19 cellular contexts compared by ENCODE assay signal in the genomic region with DNA sequence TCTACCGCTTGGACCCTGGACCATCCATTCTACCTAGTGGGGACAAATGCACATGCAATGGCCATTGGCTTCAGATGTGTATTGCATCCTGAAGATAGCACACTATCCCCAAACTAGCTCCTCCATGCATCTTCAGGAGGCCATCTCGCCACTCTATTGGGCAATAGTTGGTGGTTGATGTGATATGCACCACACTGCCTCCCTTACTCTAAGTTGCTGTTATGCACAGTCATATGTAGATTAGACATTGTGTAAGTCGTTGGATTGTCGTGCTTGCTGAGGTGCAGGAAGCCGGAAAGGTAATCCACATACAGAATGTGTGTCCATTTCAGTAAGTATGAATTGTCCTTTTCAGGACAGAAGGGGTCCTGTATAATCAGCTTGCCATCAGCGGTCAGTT. TPM values are rescaled to one million over a fixed set of nuclear protein-coding genes. Genes with fewer than 3 reads are reported as not detected.
"Had no signal": no experiment of that assay in that cellular context is flagged by ENCODE, and none has a peak within 500 bp of the region (broad histone marks: within the 10 kb centered on the region; RNA-seq: fewer than 3 reads in every experiment).

No MANE protein-coding gene starts in this region.

- H3K9me3 Mint-ChIP-seq: activated T-cell treated with anti-CD3 and anti-CD28 coated beads, Interleukin-2, amount 50 U/mL, for 4 hours; T-helper 2 cell treated with Interferon-gamma antibody and Interleukin-4, amounts not matched to agents 5 μg/mL and 100 μg/mL, for 36 hours had no signal

- H3K36me3 ChIP-seq: brain microvascular endothelial cell, left lung had no signal

- H3K27ac Mint-ChIP-seq: activated naive CD8-positive, alpha-beta T cell; memory B cell; nephron progenitor cell; T-helper 2 cell treated with Interferon-gamma antibody and Interleukin-4, amounts not matched to agents 5 μg/mL and 100 μg/mL, for 36 hours had no signal

- H3K27me3 Mint-ChIP-seq: activated naive CD8-positive, alpha-beta T cell had no signal

- H3K9me3 ChIP-seq: left lung had no signal

- H3K27ac ChIP-seq: brain microvascular endothelial cell, left lung had no signal

- H3K27me3 ChIP-seq: left lung had no signal

- H3K36me3 Mint-ChIP-seq: activated naive CD8-positive, alpha-beta T cell had no signal

- DNase-seq: activated CD4-positive, alpha-beta T cell treated with anti-CD3 and anti-CD28 coated beads, Interleukin-2, amount 50 U/mL, for 4 hours; activated CD4-positive, CD25-positive, alpha-beta regulatory T cell treated with anti-CD3 and anti-CD28 coated beads, Interleukin-2, amount 50 U/mL, for 72 hours; activated gamma-delta T cell; activated T-cell treated with anti-CD3 and anti-CD28 coated beads, Interleukin-2, amount 50 U/mL, for 4 hours; brain microvascular endothelial cell; cerebellar nuclear complex; dermis blood vessel endothelial cell; foreskin melanocyte; nephron progenitor cell; stimulated activated CD4-positive, alpha-beta T cell treated with anti-CD3 and anti-CD28 coated beads, Interleukin-12 subunit alpha, Interleukin-12 subunit beta, amount 100 ng/mL, for 4 hours; stimulated activated naive CD4-positive, alpha-beta T cell; substantia nigra had no signal

- H3K4me3 Mint-ChIP-seq: activated naive CD8-positive, alpha-beta T cell; activated T-cell treated with anti-CD3 and anti-CD28 coated beads, Interleukin-2, amount 50 U/mL, for 4 hours; memory B cell; nephron progenitor cell; T-helper 2 cell treated with Interferon-gamma antibody and Interleukin-4, amounts not matched to agents 5 μg/mL and 100 μg/mL, for 36 hours had no signal

- FAIRE-seq: keratinocyte had no signal

- H3K4me3 ChIP-seq: left lung had no signal

RNA-seq across cellular contexts. Expression of gene PLA2G4D, which starts 26.7 kb away (rescaled TPM):
- total RNA-seq: activated T-cell treated with anti-CD3 and anti-CD28 coated beads, Interleukin-2, amount 50 U/mL, for 4 hours; osteoblast; pulmonary artery endothelial cell had no signal

RNA-seq across cellular contexts. Expression of gene PLA2G4F, which starts 35.4 kb away (rescaled TPM):
- total RNA-seq: dermis blood vessel endothelial cell, osteoblast, pulmonary artery endothelial cell had no signal
